39 cellular contexts compared by ENCODE assay signal in the genomic region with DNA sequence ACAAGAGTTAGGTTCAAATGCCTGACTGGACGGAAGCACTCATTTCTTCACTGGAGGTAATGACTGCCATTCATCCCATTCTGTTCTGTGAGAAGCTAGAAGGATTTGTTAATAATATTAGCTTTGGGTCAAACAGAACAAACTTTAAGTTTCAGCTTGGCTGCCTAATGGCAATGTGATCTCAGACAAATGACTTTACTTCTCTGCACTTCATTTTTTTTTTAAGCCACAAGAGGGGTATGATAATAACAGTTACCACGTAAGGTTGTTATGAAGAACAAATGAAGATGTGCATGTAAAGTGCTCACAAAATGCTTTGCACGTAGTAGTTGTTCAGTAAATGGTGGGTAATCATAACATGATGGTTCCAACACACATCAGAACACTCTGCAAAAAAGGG.
"Had no signal": no experiment of that assay in that cellular context is flagged by ENCODE, and none has a peak within 500 bp of the region (broad histone marks: within the 10 kb centered on the region; RNA-seq: fewer than 3 reads in every experiment).

No MANE protein-coding gene starts in this region.

- H3K9me3 ChIP-seq: adrenal gland, ascending aorta, body of pancreas, breast epithelium had no signal

- H3K9me3 Mint-ChIP-seq: activated naive CD4-positive, alpha-beta T cell treated with anti-CD3 and anti-CD28 coated beads for 36 hours; activated naive CD4-positive, alpha-beta T cell treated with anti-CD3 and anti-CD28 coated beads, Interleukin-2, amount 10 ng/mL, durations not matched to agents 7 days and 5 days; activated naive CD4-positive, alpha-beta T cell treated with anti-CD3 and anti-CD28 coated beads, Interleukin-2, amount 50 U/mL, for 24 hours; activated naive CD4-positive, alpha-beta T cell treated with anti-CD3 and anti-CD28 coated beads, Interleukin-2, amount 50 U/mL, for 72 hours; activated naive CD8-positive, alpha-beta T cell treated with anti-CD3 and anti-CD28 coated beads for 36 hours; activated naive CD8-positive, alpha-beta T cell treated with anti-CD3 and anti-CD28 coated beads, Interleukin-2, amount 10 ng/mL, durations not matched to agents 7 days and 5 days; activated naive CD8-positive, alpha-beta T cell treated with anti-CD3 and anti-CD28 coated beads, Interleukin-2, amount 50 U/mL, for 24 hours; activated T-cell treated with anti-CD3 and anti-CD28 coated beads, Interleukin-2, amount 50 U/mL, for 24 hours; activated T-cell treated with anti-CD3 and anti-CD28 coated beads, Interleukin-2, amount 50 U/mL, for 4 hours; activated T-cell treated with anti-CD3 and anti-CD28 coated beads, Interleukin-2, amount 50 U/mL, for 72 hours; activated T-helper 2 cell treated with anti-CD3 and anti-CD28 coated beads, Interferon-gamma antibody, Interleukin-2, Interleukin-4, amounts not matched to agents 10 μg/mL and 5 μg/mL and 100 μg/mL, durations not matched to agents 14 hours and 24 hours and 36 hours; brain had no signal

- H3K27me3 Mint-ChIP-seq: activated naive CD8-positive, alpha-beta T cell; activated naive CD8-positive, alpha-beta T cell treated with anti-CD3 and anti-CD28 coated beads for 36 hours; activated naive CD8-positive, alpha-beta T cell treated with anti-CD3 and anti-CD28 coated beads, Interleukin-2, amount 10 ng/mL, durations not matched to agents 7 days and 5 days; activated T-helper 17 cell treated with anti-CD3 and anti-CD28 coated beads, Interleukin-2, amount 50 U/mL, for 72 hours had no signal

- H3K4me3 Mint-ChIP-seq: activated naive CD4-positive, alpha-beta T cell treated with anti-CD3 and anti-CD28 coated beads for 36 hours; activated naive CD4-positive, alpha-beta T cell treated with anti-CD3 and anti-CD28 coated beads, Interleukin-2, amount 10 ng/mL, durations not matched to agents 7 days and 5 days; activated naive CD4-positive, alpha-beta T cell treated with anti-CD3 and anti-CD28 coated beads, Interleukin-2, amount 50 U/mL, for 24 hours; activated naive CD8-positive, alpha-beta T cell; activated naive CD8-positive, alpha-beta T cell treated with anti-CD3 and anti-CD28 coated beads for 36 hours; activated naive CD8-positive, alpha-beta T cell treated with anti-CD3 and anti-CD28 coated beads, Interleukin-2, amount 10 ng/mL, durations not matched to agents 7 days and 5 days; activated naive CD8-positive, alpha-beta T cell treated with anti-CD3 and anti-CD28 coated beads, Interleukin-2, amount 50 U/mL, for 24 hours; activated T-cell treated with anti-CD3 and anti-CD28 coated beads, Interleukin-2, amount 50 U/mL, for 24 hours; activated T-cell treated with anti-CD3 and anti-CD28 coated beads, Interleukin-2, amount 50 U/mL, for 4 hours; activated T-cell treated with anti-CD3 and anti-CD28 coated beads, Interleukin-2, amount 50 U/mL, for 72 hours; activated T-helper 1 cell treated with anti-CD3 and anti-CD28 coated beads, Interleukin-12 subunit alpha, Interleukin-12 subunit beta, Interleukin-2, Interleukin-4 antibody, amounts not matched to agents 30 ng/mL and 10 ng/mL and 1 ng/mL, durations not matched to agents 14 hours and 24 hours and 36 hours; activated T-helper 17 cell treated with anti-CD3 and anti-CD28 coated beads, Interleukin-2, amount 50 U/mL, for 72 hours; brain; central memory CD8-positive, alpha-beta T cell had no signal

- H3K27ac ChIP-seq: adrenal gland, ascending aorta, body of pancreas, brain microvascular endothelial cell, breast epithelium, cardiac muscle cell had no signal

- ATAC-seq: activated naive CD4-positive, alpha-beta T cell treated with anti-CD3 and anti-CD28 coated beads, Interleukin-2, amount 50 U/mL, for 72 hours; activated naive CD8-positive, alpha-beta T cell treated with anti-CD3 and anti-CD28 coated beads, Interleukin-2, amount 50 U/mL, for 24 hours; activated T-cell treated with anti-CD3 and anti-CD28 coated beads, Interleukin-2, amount 50 U/mL, for 4 hours; activated T-cell treated with anti-CD3 and anti-CD28 coated beads, Interleukin-2, amount 50 U/mL, for 72 hours; activated T-helper 17 cell treated with anti-CD3 and anti-CD28 coated beads, Interleukin-2, amount 50 U/mL, for 72 hours; body of pancreas had no signal

- DNase-seq: activated effector memory CD4-positive, alpha-beta T cell treated with anti-CD3 and anti-CD28 coated beads, Interleukin-2, amount 50 U/mL, for 16 hours; activated effector memory CD4-positive, alpha-beta T cell treated with Interleukin-2 at 50 U/mL for 16 hours; activated gamma-delta T cell; activated gamma-delta T cell treated with Interleukin-2 at 50 U/mL for 16 hours; activated naive CD4-positive, alpha-beta T cell; activated naive CD4-positive, alpha-beta T cell treated with anti-CD3 and anti-CD28 coated beads for 36 hours; activated naive CD4-positive, alpha-beta T cell treated with anti-CD3 and anti-CD28 coated beads, Interleukin-2, amount 10 ng/mL, durations not matched to agents 7 days and 5 days; activated naive CD4-positive, alpha-beta T cell treated with anti-CD3 and anti-CD28 coated beads, Interleukin-2, amount 50 U/mL, for 16 hours; activated naive CD4-positive, alpha-beta T cell treated with Interleukin-2 at 50 U/mL for 16 hours; activated naive CD8-positive, alpha-beta T cell treated with anti-CD3 and anti-CD28 coated beads for 36 hours; activated naive CD8-positive, alpha-beta T cell treated with anti-CD3 and anti-CD28 coated beads, Interleukin-2, amount 10 ng/mL, durations not matched to agents 7 days and 5 days; activated naive CD8-positive, alpha-beta T cell treated with anti-CD3 and anti-CD28 coated beads, Interleukin-2, amount 50 U/mL, for 24 hours; activated T-cell treated with anti-CD3 and anti-CD28 coated beads, Interleukin-2, amount 50 U/mL, for 1 hour; activated T-cell treated with anti-CD3 and anti-CD28 coated beads, Interleukin-2, amount 50 U/mL, for 24 hours; activated T-cell treated with anti-CD3 and anti-CD28 coated beads, Interleukin-2, amount 50 U/mL, for 4 hours; activated T-cell treated with anti-CD3 and anti-CD28 coated beads, Interleukin-2, amount 50 U/mL, for 72 hours; adrenal gland; amniotic stem cell; amygdala; anterior cingulate cortex; aorta; body of pancreas; brain microvascular endothelial cell; caudate nucleus; central memory CD4-positive, alpha-beta T cell; cerebellar nuclear complex had no signal

- H3K4me1 Mint-ChIP-seq: activated naive CD4-positive, alpha-beta T cell treated with anti-CD3 and anti-CD28 coated beads, Interleukin-2, amount 10 ng/mL, durations not matched to agents 7 days and 5 days; activated naive CD4-positive, alpha-beta T cell treated with anti-CD3 and anti-CD28 coated beads, Interleukin-2, amount 50 U/mL, for 24 hours; activated naive CD8-positive, alpha-beta T cell treated with anti-CD3 and anti-CD28 coated beads for 36 hours; activated naive CD8-positive, alpha-beta T cell treated with anti-CD3 and anti-CD28 coated beads, Interleukin-2, amount 10 ng/mL, durations not matched to agents 7 days and 5 days; activated naive CD8-positive, alpha-beta T cell treated with anti-CD3 and anti-CD28 coated beads, Interleukin-2, amount 50 U/mL, for 24 hours; activated T-helper 17 cell treated with anti-CD3 and anti-CD28 coated beads, Interleukin-2, amount 50 U/mL, for 72 hours; central memory CD8-positive, alpha-beta T cell had no signal

- FAIRE-seq: astrocyte, bronchial epithelial cell had no signal

- H3K27ac Mint-ChIP-seq: activated naive CD4-positive, alpha-beta T cell treated with anti-CD3 and anti-CD28 coated beads for 36 hours; activated naive CD4-positive, alpha-beta T cell treated with anti-CD3 and anti-CD28 coated beads, Interleukin-2, amount 10 ng/mL, durations not matched to agents 7 days and 5 days; activated naive CD4-positive, alpha-beta T cell treated with anti-CD3 and anti-CD28 coated beads, Interleukin-2, amount 50 U/mL, for 24 hours; activated naive CD4-positive, alpha-beta T cell treated with anti-CD3 and anti-CD28 coated beads, Interleukin-2, amount 50 U/mL, for 72 hours; activated naive CD8-positive, alpha-beta T cell; activated naive CD8-positive, alpha-beta T cell treated with anti-CD3 and anti-CD28 coated beads for 36 hours; activated naive CD8-positive, alpha-beta T cell treated with anti-CD3 and anti-CD28 coated beads, Interleukin-2, amount 10 ng/mL, durations not matched to agents 7 days and 5 days; activated naive CD8-positive, alpha-beta T cell treated with anti-CD3 and anti-CD28 coated beads, Interleukin-2, amount 50 U/mL, for 24 hours; activated T-cell treated with anti-CD3 and anti-CD28 coated beads, Interleukin-2, amount 50 U/mL, for 24 hours; activated T-cell treated with anti-CD3 and anti-CD28 coated beads, Interleukin-2, amount 50 U/mL, for 72 hours; activated T-helper 1 cell treated with anti-CD3 and anti-CD28 coated beads, Interleukin-12 subunit alpha, Interleukin-12 subunit beta, Interleukin-2, Interleukin-4 antibody, amounts not matched to agents 30 ng/mL and 10 ng/mL and 1 ng/mL, durations not matched to agents 14 hours and 24 hours and 36 hours; activated T-helper 17 cell treated with anti-CD3 and anti-CD28 coated beads, Interleukin-2, amount 50 U/mL, for 72 hours; activated T-helper 2 cell treated with anti-CD3 and anti-CD28 coated beads, Interferon-gamma antibody, Interleukin-2, Interleukin-4, amounts not matched to agents 10 μg/mL and 5 μg/mL and 100 μg/mL, durations not matched to agents 14 hours and 24 hours and 36 hours had no signal

- H3K4me3 ChIP-seq: adrenal gland, ascending aorta, body of pancreas, breast epithelium, cardiac muscle cell had no signal

- H3K4me1 ChIP-seq: adrenal gland, ascending aorta, body of pancreas, breast epithelium had no signal

- H3K36me3 ChIP-seq: adrenal gland, breast epithelium, cardiac muscle cell had no signal

- H3K27me3 ChIP-seq: adrenal gland, ascending aorta, body of pancreas, brain microvascular endothelial cell, breast epithelium, cardiac muscle cell had no signal

- H3K36me3 Mint-ChIP-seq: activated naive CD4-positive, alpha-beta T cell treated with anti-CD3 and anti-CD28 coated beads, Interleukin-2, amount 10 ng/mL, durations not matched to agents 7 days and 5 days; activated naive CD4-positive, alpha-beta T cell treated with anti-CD3 and anti-CD28 coated beads, Interleukin-2, amount 50 U/mL, for 24 hours; activated naive CD4-positive, alpha-beta T cell treated with anti-CD3 and anti-CD28 coated beads, Interleukin-2, amount 50 U/mL, for 72 hours; activated naive CD8-positive, alpha-beta T cell; activated naive CD8-positive, alpha-beta T cell treated with anti-CD3 and anti-CD28 coated beads for 36 hours; activated naive CD8-positive, alpha-beta T cell treated with anti-CD3 and anti-CD28 coated beads, Interleukin-2, amount 10 ng/mL, durations not matched to agents 7 days and 5 days had no signal
